In genomic region chr11:106422585-106422984, GRCh38 we compare ENCODE assay signal across 24 cellular contexts.
DNase-seq lines count a peak whose midpoint lies in the region; ATAC-seq, FAIRE-seq and TF ChIP-seq lines count a peak whose summit lies in the region.
"Had no signal": no experiment of that assay in that cellular context is flagged by ENCODE, and none has a peak within 500 bp of the region (broad histone marks: within the 10 kb centered on the region; RNA-seq: fewer than 3 reads in every experiment).

No MANE protein-coding gene starts in this region.

- peak overlapping the region; percentile 35 for H3K27ac Mint-ChIP-seq in MCF 10A (ENCODE audit: low read depth, unreplicated experiment)
- no peak overlapping the region for H3K27ac Mint-ChIP-seq in neural progenitor cell
- H3K27ac Mint-ChIP-seq: B cell; CD4-positive, CD25-positive, alpha-beta regulatory T cell; CD8-positive, alpha-beta T cell; GM23338; H9 had no signal

- no peaks in the 10 kb centered on the region for H3K27me3 Mint-ChIP-seq in MCF 10A (ENCODE audit: insufficient read depth, unreplicated experiment)
- peaks cover 7% of the 10 kb centered on the region for H3K27me3 Mint-ChIP-seq in neural progenitor cell (ENCODE audit: insufficient read depth, low read depth)
- H3K27me3 Mint-ChIP-seq: B cell; CD4-positive, CD25-positive, alpha-beta regulatory T cell had no signal

- 83% methylated on average over 3 of the region's 3 CpGs for WGBS in mammary epithelial cell (ENCODE audit: low coverage, missing lambda C conversion rate)
- 74 to 80% methylated on average over 3 of the region's 3 CpGs for WGBS in body of pancreas, 2 donors
- 71 to 73% methylated on average over 3 of the region's 3 CpGs for whole genome bisulfite sequencing in pancreas, 2 donors

- FAIRE-seq in pancreas (lab: Jason Lieb, UNC), result no peak
- FAIRE-seq: A204.1, GM12878, GM18507 had no signal

- in situ Hi-C loops in mammary epithelial cell (cut with MboI; ENCODE audit: low sequenced_read_pairs in 2 of 2), result no loop called here

- H3K9ac ChIP-seq in mammary epithelial cell (ENCODE audit: insufficient read depth, low read length) (no peak overlapping the region), neural progenitor cell (no peak overlapping the region)
- H3K9ac ChIP-seq: BLaER1 had no signal

- H3K4me2 ChIP-seq in mammary epithelial cell (ENCODE audit: insufficient read depth, low read depth, low read length) (no peak overlapping the region), neural progenitor cell (no peak overlapping the region)
- H3K4me2 ChIP-seq: BLaER1, GM23338 had no signal

- H4K20me1 ChIP-seq in mammary epithelial cell (ENCODE audit: insufficient read depth, low read length) (no peaks in the 10 kb centered on the region), neural progenitor cell (ENCODE audit: low read depth) (no peaks in the 10 kb centered on the region)
- H4K20me1 ChIP-seq: BLaER1 had no signal

- TF ChIP-seq POLR2A in body of pancreas (IDR thresholded peaks at IDR 0.05), result no peak

- H3K36me3 ChIP-seq in mammary epithelial cell (ENCODE audit: insufficient read depth, low read length), result no peaks in the 10 kb centered on the region
- H3K36me3 ChIP-seq in body of pancreas (replicated peaks in 1 of 2; ENCODE audit: insufficient read depth in 1 of 2, low read depth in 2 of 2), result no peaks in the 10 kb centered on the region
- H3K36me3 ChIP-seq in pancreas, result no peaks in the 10 kb centered on the region
- no peaks in the 10 kb centered on the region for H3K36me3 ChIP-seq in neural progenitor cell
- H3K36me3 ChIP-seq: BLaER1 had no signal

- H3K4me3 ChIP-seq in mammary epithelial cell (replicated peaks in 1 of 3; ENCODE audit: insufficient read depth in 1 of 3, low read depth in 2 of 3, low read length in 3 of 3), result no peak overlapping the region
- no peak overlapping the region for H3K4me3 ChIP-seq in body of pancreas
- no peak overlapping the region for H3K4me3 ChIP-seq in pancreas
- no peak overlapping the region for H3K4me3 ChIP-seq in neural progenitor cell
- H3K4me3 ChIP-seq: BLaER1, GM12878, GM23338 had no signal

- no peak for DNase-seq in MCF 10A (ENCODE audit: unreplicated experiment)
- DNase-seq in mammary epithelial cell, result no peak
- DNase-seq in body of pancreas, result peak in 1 of 4 donors; percentile 10
- no peak for DNase-seq in pancreas
- DNase-seq in stimulated activated CD4-positive, alpha-beta T cell treated with anti-CD3 and anti-CD28 coated beads, Interleukin-2, amount 100 ng/mL, for 48 hours, result no peak
- DNase-seq in neural progenitor cell (ENCODE audit: low spot score), result no peak
- DNase-seq: Caco-2; CD4-positive, CD25-positive, alpha-beta regulatory T cell; CD8-positive, alpha-beta T cell; DMS153; DND-41; GDM1; H9 had no signal

- BruUV-seq in MCF 10A (replicated peaks; lab: Mats Ljungman, UMichigan) (no TSS peak), mammary epithelial cell (replicated peaks; lab: Mats Ljungman, UMichigan) (no TSS peak)

- POLR2A ChIA-PET in MCF 10A (lab: Yijun Ruan, JAX), result no interaction called here

- no peaks in the 10 kb centered on the region for H3K9me3 Mint-ChIP-seq in MCF 10A (ENCODE audit: unreplicated experiment)
- no peaks in the 10 kb centered on the region for H3K9me3 Mint-ChIP-seq in neural progenitor cell
- H3K9me3 Mint-ChIP-seq: GM23338, H9 had no signal

- H2AFZ ChIP-seq in mammary epithelial cell (ENCODE audit: low read depth, low read length) (no peak overlapping the region), neural progenitor cell (replicated peaks) (no peak overlapping the region)
- H2AFZ ChIP-seq: GM23338 had no signal

- dilution Hi-C loops in mammary epithelial cell (cut with HindIII; ENCODE audit: low sequenced_read_pairs), result no loop called here

- peaks cover 28% of the 10 kb centered on the region for H3K4me1 ChIP-seq in mammary epithelial cell (ENCODE audit: insufficient read depth, low read length)
- no peaks in the 10 kb centered on the region for H3K4me1 ChIP-seq in body of pancreas
- no peaks in the 10 kb centered on the region for H3K4me1 ChIP-seq in pancreas
- peaks cover 4% of the 10 kb centered on the region for H3K4me1 ChIP-seq in neural progenitor cell
- H3K4me1 ChIP-seq: BLaER1, Caco-2 had no signal

- CTCF ChIA-PET in MCF 10A (lab: Yijun Ruan, JAX), result no interaction called here
- CTCF ChIA-PET in mammary epithelial cell (lab: Charles Lee; ENCODE audit: low non-redundant PET), result no interaction called here

- TF ChIP-seq CTCF in MCF 10A (IDR thresholded peaks at IDR 0.05; ENCODE audit: unreplicated experiment) (no peak), mammary epithelial cell (conservative IDR thresholded peaks at IDR 0.05 in 1 of 2, IDR thresholded peaks at IDR 0.05 in 1 of 2; ENCODE audit: extremely low read depth in 1 of 2, insufficient read depth in 1 of 2, low read depth in 1 of 2, low read length in 2 of 2) (no peak), body of pancreas (IDR thresholded peaks at IDR 0.05) (no peak), pancreas (IDR thresholded peaks at IDR 0.05) (no peak), neural progenitor cell (IDR thresholded peaks at IDR 0.05) (no peak)

- H3K27me3 ChIP-seq in mammary epithelial cell (ENCODE audit: insufficient read depth, low read length) (no peaks in the 10 kb centered on the region), body of pancreas (no peaks in the 10 kb centered on the region), pancreas (no peaks in the 10 kb centered on the region), neural progenitor cell (no peaks in the 10 kb centered on the region)
- H3K27me3 ChIP-seq: BLaER1 had no signal

- no peaks in the 10 kb centered on the region for H3F3A ChIP-seq in neural progenitor cell (ENCODE audit: low read depth)

- H3K36me3 Mint-ChIP-seq in MCF 10A (ENCODE audit: insufficient read depth, unreplicated experiment), result no peaks in the 10 kb centered on the region
- no peaks in the 10 kb centered on the region for H3K36me3 Mint-ChIP-seq in neural progenitor cell
- H3K36me3 Mint-ChIP-seq: CD4-positive, CD25-positive, alpha-beta regulatory T cell; CD8-positive, alpha-beta T cell had no signal

- H3K9me3 ChIP-seq in mammary epithelial cell (replicated peaks; ENCODE audit: insufficient read depth, low read length) (no peaks in the 10 kb centered on the region), body of pancreas (no peaks in the 10 kb centered on the region), pancreas (no peaks in the 10 kb centered on the region), neural progenitor cell (ENCODE audit: low read depth) (no peaks in the 10 kb centered on the region)
- H3K9me3 ChIP-seq: BLaER1, Caco-2 had no signal

- no peak overlapping the region for H3K4me3 Mint-ChIP-seq in MCF 10A (ENCODE audit: unreplicated experiment)
- no peak overlapping the region for H3K4me3 Mint-ChIP-seq in neural progenitor cell
- H3K4me3 Mint-ChIP-seq: B cell; CD4-positive, CD25-positive, alpha-beta regulatory T cell; CD8-positive, alpha-beta T cell; GM23338; H9 had no signal

- ATAC-seq in body of pancreas (peak; percentile 47), pancreas (peak in 3 of 4 donors; percentile 55 to 67 (median 56)), HG02885 (IDR thresholded peaks at IDR 0.05; ENCODE audit: poor library complexity, unreplicated experiment) (no peak), HG03354 (IDR thresholded peaks at IDR 0.05; ENCODE audit: poor library complexity, severe bottlenecking, unreplicated experiment) (no peak)
- ATAC-seq: CD8-positive, alpha-beta T cell; GM12878; HCT116 had no signal

- intact Hi-C loops in MCF 10A (cut with micrococcal nuclease) (no loop called here), mammary epithelial cell (cut with micrococcal nuclease) (loop anchor here (5.0 kb wide), 1 partner anchor 35 kb away; no protein-coding TSS in a partner anchor), body of pancreas (cut with DNase I) (no loop called here), pancreas (cut with DNase I) (no loop called here)

- H3K79me2 ChIP-seq in mammary epithelial cell (ENCODE audit: insufficient read depth, low read length) (no peaks in the 10 kb centered on the region), neural progenitor cell (ENCODE audit: low read depth) (no peaks in the 10 kb centered on the region)

- no peak overlapping the region for H3K27ac ChIP-seq in mammary epithelial cell (ENCODE audit: insufficient read depth, low read depth, low read length)
- peak overlapping the region in 1 of 4 donors; percentile 17 for H3K27ac ChIP-seq in body of pancreas
- H3K27ac ChIP-seq in pancreas, result peak overlapping the region in 1 of 4 donors; percentile 34
- H3K27ac ChIP-seq in neural progenitor cell, result no peak overlapping the region
- H3K27ac ChIP-seq: 22Rv1, BLaER1, C4-2B had no signal

- H3K4me1 Mint-ChIP-seq in MCF 10A (ENCODE audit: insufficient read depth, unreplicated experiment) (peaks cover 19% of the 10 kb centered on the region), neural progenitor cell (peaks cover 5% of the 10 kb centered on the region)
- H3K4me1 Mint-ChIP-seq: B cell; CD4-positive, CD25-positive, alpha-beta regulatory T cell had no signal

Comparison
In these comparisons a context has a peak if more than half of its experiments do, and no peak if none do; other contexts are left out.
1. ATAC-seq: peak in body of pancreas (single experiment) and pancreas (3 of 4); none in HG02885 (single experiment) and HG03354 (single experiment).